Comparison of ENCODE assay signal across 11 cellular contexts in genomic region chr2:190477563-190478454, GRCh38. TPM values are rescaled to one million over a fixed set of nuclear protein-coding genes. Genes with fewer than 3 reads are reported as not detected.
DNase-seq lines count a peak whose midpoint lies in the region; ATAC-seq and TF ChIP-seq lines count a peak whose summit lies in the region.
"Had no signal": no experiment of that assay in that cellular context is flagged by ENCODE, and none has a peak within 500 bp of the region (broad histone marks: within the 10 kb centered on the region; RNA-seq: fewer than 3 reads in every experiment).

No MANE protein-coding gene starts in this region.

- intact Hi-C loops in naive thymus-derived CD4-positive, alpha-beta T cell (cut with micrococcal nuclease), result no loop called here

- peak overlapping the region in 1 of 3 donors; percentile 6 for H3K27ac Mint-ChIP-seq in CD4-positive, CD25-positive, alpha-beta regulatory T cell
- peak overlapping the region in 5 of 9 donors; percentile 6 to 84 (median 57) for H3K27ac Mint-ChIP-seq in naive thymus-derived CD4-positive, alpha-beta T cell
- H3K27ac Mint-ChIP-seq in HFFc6, result no peak overlapping the region
- H3K27ac Mint-ChIP-seq: activated naive CD4-positive, alpha-beta T cell treated with anti-CD3 and anti-CD28 coated beads, Interleukin-2, amount 50 U/mL, for 72 hours; T-helper 17 cell had no signal

- H3K9me3 Mint-ChIP-seq in CD4-positive, CD25-positive, alpha-beta regulatory T cell, result peaks cover 0 to 5% (median 0%) of the 10 kb centered on the region in 7 donors
- H3K9me3 Mint-ChIP-seq in naive thymus-derived CD4-positive, alpha-beta T cell, result peaks cover 0 to 8% (median 0%) of the 10 kb centered on the region in 11 donors
- H3K9me3 Mint-ChIP-seq in HFFc6, result peaks cover 11% of the 10 kb centered on the region

- H3K4me1 Mint-ChIP-seq in CD4-positive, CD25-positive, alpha-beta regulatory T cell, result peaks cover 24 to 45% (median 32%) of the 10 kb centered on the region in 4 donors
- H3K4me1 Mint-ChIP-seq in naive thymus-derived CD4-positive, alpha-beta T cell, result peaks cover 0 to 34% (median 23%) of the 10 kb centered on the region in 7 donors
- no peaks in the 10 kb centered on the region for H3K4me1 Mint-ChIP-seq in HFFc6 (ENCODE audit: low read depth)

- H3K4me3 ChIP-seq in CD4-positive, CD25-positive, alpha-beta regulatory T cell (ENCODE audit: low read depth, low read length), result no peak overlapping the region
- no peak overlapping the region for H3K4me3 ChIP-seq in naive thymus-derived CD4-positive, alpha-beta T cell (ENCODE audit: low read length)
- H3K4me3 ChIP-seq: BLaER1 had no signal

- H3K4me3 Mint-ChIP-seq in CD4-positive, CD25-positive, alpha-beta regulatory T cell, result no peak overlapping the region
- peak overlapping the region in 1 of 10 donors; percentile 51 for H3K4me3 Mint-ChIP-seq in naive thymus-derived CD4-positive, alpha-beta T cell
- H3K4me3 Mint-ChIP-seq in HFFc6, result no peak overlapping the region
- H3K4me3 Mint-ChIP-seq: T-helper 17 cell had no signal

- CTCF ChIA-PET in naive thymus-derived CD4-positive, alpha-beta T cell (lab: Charles Lee), result interaction anchor here (1.0 kb wide), 1 partner anchor 19 kb away, joined by 3 read pairs; no protein-coding TSS in a partner anchor

- TF ChIP-seq CTCF in HFFc6 (IDR thresholded peaks at IDR 0.05), result no peak

- H3K27me3 ChIP-seq in CD4-positive, CD25-positive, alpha-beta regulatory T cell (ENCODE audit: control insufficient read depth, insufficient read depth, low read length), result no peaks in the 10 kb centered on the region
- H3K27me3 ChIP-seq in naive thymus-derived CD4-positive, alpha-beta T cell (ENCODE audit: control insufficient read depth in 2 of 2, insufficient read depth in 2 of 2, low read length in 2 of 2), result no peaks in the 10 kb centered on the region
- H3K27me3 ChIP-seq: BLaER1 had no signal

- H3K27me3 Mint-ChIP-seq in CD4-positive, CD25-positive, alpha-beta regulatory T cell, result no peaks in the 10 kb centered on the region
- H3K27me3 Mint-ChIP-seq in naive thymus-derived CD4-positive, alpha-beta T cell, result no peaks in the 10 kb centered on the region
- H3K27me3 Mint-ChIP-seq in HFFc6 (ENCODE audit: insufficient read depth), result no peaks in the 10 kb centered on the region; the same call in 1 of the 2 replicates
- H3K27me3 Mint-ChIP-seq: T-helper 17 cell had no signal

- H3K4me1 ChIP-seq in CD4-positive, CD25-positive, alpha-beta regulatory T cell (ENCODE audit: control insufficient read depth, insufficient read depth, low read length, poor library complexity, severe bottlenecking), result no peaks in the 10 kb centered on the region
- no peaks in the 10 kb centered on the region for H3K4me1 ChIP-seq in naive thymus-derived CD4-positive, alpha-beta T cell (ENCODE audit: control insufficient read depth in 2 of 2, insufficient read depth in 2 of 2, low read length in 2 of 2)
- H3K4me1 ChIP-seq: BLaER1 had no signal

- ATAC-seq in CD4-positive, CD25-positive, alpha-beta regulatory T cell (ENCODE audit: low read depth in 2 of 2), result no peak
- no peak for ATAC-seq in naive thymus-derived CD4-positive, alpha-beta T cell
- ATAC-seq in HG02759 (IDR thresholded peaks at IDR 0.05; ENCODE audit: unreplicated experiment) (no peak), GM21723 (IDR thresholded peaks at IDR 0.05; ENCODE audit: unreplicated experiment) (no peak), HG03432 (IDR thresholded peaks at IDR 0.05; ENCODE audit: unreplicated experiment) (no peak)
- ATAC-seq: activated naive CD4-positive, alpha-beta T cell treated with anti-CD3 and anti-CD28 coated beads, Interleukin-2, amount 50 U/mL, for 72 hours; T-helper 17 cell had no signal

- peaks cover 3% of the 10 kb centered on the region for H3K36me3 ChIP-seq in CD4-positive, CD25-positive, alpha-beta regulatory T cell (ENCODE audit: control insufficient read depth, insufficient read depth, low read length)
- H3K36me3 ChIP-seq in naive thymus-derived CD4-positive, alpha-beta T cell (ENCODE audit: control insufficient read depth in 2 of 3, insufficient read depth in 3 of 3, low read length in 3 of 3), result no peaks in the 10 kb centered on the region
- H3K36me3 ChIP-seq: BLaER1 had no signal

- DNase-seq in CD4-positive, CD25-positive, alpha-beta regulatory T cell, result no peak
- peak; percentile 36 for DNase-seq in NCI-H69 (lab: John Stamatoyannopoulos, UW)
- peak; percentile 60 for DNase-seq in fibroblast of gingiva (ENCODE audit: low read depth)
- DNase-seq in naive thymus-derived CD4-positive, alpha-beta T cell, result no peak
- DNase-seq in HFFc6, result no peak
- DNase-seq: T-helper 17 cell had no signal

- no peaks in the 10 kb centered on the region for H3K9me3 ChIP-seq in CD4-positive, CD25-positive, alpha-beta regulatory T cell (ENCODE audit: control insufficient read depth in 2 of 2, low read length in 2 of 2)
- no peaks in the 10 kb centered on the region for H3K9me3 ChIP-seq in naive thymus-derived CD4-positive, alpha-beta T cell (ENCODE audit: control insufficient read depth in 2 of 3, low read length in 3 of 3)
- H3K9me3 ChIP-seq: BLaER1 had no signal

- POLR2A ChIA-PET in naive thymus-derived CD4-positive, alpha-beta T cell (lab: Charles Lee), result interaction anchor here (0.5 to 0.7 kb wide), 3 partner anchors 55 to 452 kb away, joined by 3 to 5 read pairs (median 3); no protein-coding TSS in a partner anchor

- H3K36me3 Mint-ChIP-seq in CD4-positive, CD25-positive, alpha-beta regulatory T cell, result peaks cover 5% of the 10 kb centered on the region
- peaks cover 0 to 39% (median 11%) of the 10 kb centered on the region in 5 donors for H3K36me3 Mint-ChIP-seq in naive thymus-derived CD4-positive, alpha-beta T cell
- H3K36me3 Mint-ChIP-seq in HFFc6 (ENCODE audit: low read depth), result peaks cover 6% of the 10 kb centered on the region; the same call in 1 of the 2 replicates

- H3K27ac ChIP-seq in CD4-positive, CD25-positive, alpha-beta regulatory T cell (ENCODE audit: insufficient read depth, low read length, poor library complexity, severe bottlenecking), result peak overlapping the region; percentile 5
- no peak overlapping the region for H3K27ac ChIP-seq in naive thymus-derived CD4-positive, alpha-beta T cell (ENCODE audit: low read depth, low read length)
- H3K27ac ChIP-seq: BLaER1 had no signal

RNA-seq across cellular contexts. Expression of gene NEMP2, which starts 56.7 kb away (rescaled TPM):
- 10.7 TPM for total RNA-seq in CD4-positive, CD25-positive, alpha-beta regulatory T cell
- 10 to 100 TPM; 10.9 to 14.9 (median 14.5) TPM for polyA plus RNA-seq in CD4-positive, CD25-positive, alpha-beta regulatory T cell
- total RNA-seq in naive thymus-derived CD4-positive, alpha-beta T cell, result 10 to 100 TPM; 11.1 to 30.8 (median 18.4) TPM
- 10 to 100 TPM; 10.0 to 13.4 TPM for polyA plus RNA-seq in naive thymus-derived CD4-positive, alpha-beta T cell
- 1 to 10 TPM; 1.5 to 7.4 (median 6.5) TPM for total RNA-seq in HFFc6 (2021; fragmentation: NEBNext Ultra II Directional; extraction: Animal tissue kit (Norgen Biotek cat#: 25700))

Comparison
In these comparisons a context has a peak if more than half of its experiments do, and no peak if none do; other contexts are left out.
1. DNase-seq: peak in NCI-H69 (single experiment) and fibroblast of gingiva (single experiment); none in CD4-positive, CD25-positive, alpha-beta regulatory T cell (0 of 3), naive thymus-derived CD4-positive, alpha-beta T cell (0 of 9) and HFFc6 (single experiment).